11 cellular contexts compared by ENCODE assay signal in the genomic region with DNA sequence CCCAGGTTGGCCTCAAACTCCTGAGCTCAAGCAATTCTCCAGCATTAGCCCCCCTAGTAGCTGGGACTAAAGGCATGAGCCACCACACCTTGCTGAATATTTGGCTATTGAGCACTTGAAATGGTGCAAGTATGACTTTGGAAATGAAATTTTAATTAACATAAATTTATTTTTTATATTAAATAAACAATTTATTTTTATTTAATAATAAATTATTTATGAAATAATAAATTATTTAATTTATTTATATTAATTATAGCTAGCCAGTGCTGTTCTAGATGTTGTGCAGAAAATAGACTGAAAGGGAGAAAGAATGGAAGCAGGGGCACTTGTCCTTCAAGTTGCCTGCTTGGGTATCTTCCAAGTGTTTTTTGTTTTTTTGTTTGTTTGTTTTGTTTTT.
"Had no signal": no experiment of that assay in that cellular context is flagged by ENCODE, and none has a peak within 500 bp of the region (broad histone marks: within the 10 kb centered on the region; RNA-seq: fewer than 3 reads in every experiment).

No MANE protein-coding gene starts in this region.

- H3K9ac ChIP-seq: GM23248 had no signal

- ATAC-seq: GM23338, HCT116 had no signal

- H3K9me3 Mint-ChIP-seq: GM23338, H9, HFFc6 had no signal

- DNase-seq: GM23248, GOT3, H7, H9, HCEC 1CT, HFFc6 had no signal

- H3K4me2 ChIP-seq: GM23338 had no signal

- H3K4me3 Mint-ChIP-seq: GM23338, H9, HFFc6 had no signal

- FAIRE-seq: H1, H54 had no signal

- H3K27ac ChIP-seq: GM23248 had no signal

- H3K36me3 ChIP-seq: HAP-1 had no signal

- H3K27ac Mint-ChIP-seq: GM23338, H9, HFFc6 had no signal

- H3K4me3 ChIP-seq: GM23248, GM23338, HAP-1 had no signal
